Comparison of ENCODE assay signal across 21 cellular contexts in the genomic region with DNA sequence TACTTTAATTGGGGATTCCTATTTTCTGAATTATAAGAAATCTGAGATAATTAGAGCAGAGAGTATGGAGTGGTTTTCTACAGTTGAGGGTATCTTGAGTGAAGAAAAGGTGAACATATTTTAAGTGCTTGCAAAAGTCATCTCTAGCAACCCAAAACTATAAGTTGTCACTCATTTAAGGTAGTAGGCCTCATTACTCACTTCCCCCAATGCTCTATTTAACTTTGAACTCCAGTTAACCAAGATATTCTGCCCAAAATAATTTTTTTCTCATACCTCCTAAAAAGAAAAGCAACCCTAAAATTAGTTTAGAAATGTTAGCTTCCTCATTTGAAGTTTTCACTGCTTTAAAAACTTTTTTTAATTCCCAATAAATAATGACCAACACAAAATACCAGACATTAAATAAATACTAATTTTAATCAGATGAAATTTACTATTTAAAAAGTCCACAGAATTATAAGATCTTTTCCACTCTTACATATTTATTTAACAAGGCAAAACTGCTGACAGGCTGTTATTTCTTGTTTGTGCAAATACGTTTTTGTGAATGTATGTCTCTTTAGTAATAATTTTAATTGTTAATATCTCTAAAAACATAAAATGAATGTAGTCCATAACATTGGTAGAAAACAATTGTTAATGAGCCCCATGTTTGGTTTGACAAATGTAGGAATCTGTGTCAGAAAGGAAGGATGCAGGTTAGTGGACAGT.
"Had no signal": no experiment of that assay in that cellular context is flagged by ENCODE, and none has a peak within 500 bp of the region (broad histone marks: within the 10 kb centered on the region; RNA-seq: fewer than 3 reads in every experiment).

No MANE protein-coding gene starts in this region.

- DNase-seq: activated CD4-positive, alpha-beta T cell treated with anti-CD3 and anti-CD28 coated beads, Interleukin-2, amount 10 ng/mL, durations not matched to agents 24 days and 14 days; activated CD8-positive, alpha-beta T cell treated with anti-CD3 and anti-CD28 coated beads, Interleukin-2, amount 10 ng/mL, durations not matched to agents 7 days and 5 days; activated effector memory CD4-positive, alpha-beta T cell treated with Interleukin-2 at 50 U/mL for 16 hours; activated naive CD4-positive, alpha-beta T cell treated with anti-CD3 and anti-CD28 coated beads, Interleukin-2, amount 50 U/mL, for 16 hours; activated T-cell treated with anti-CD3 and anti-CD28 coated beads, Interleukin-2, amount 50 U/mL, for 4 hours; aorta; brain microvascular endothelial cell; colonic mucosa; erythroblast; heart left ventricle; left ventricle myocardium inferior; mammary epithelial cell; midbrain; sigmoid colon; stimulated activated CD4-positive, alpha-beta T cell treated with anti-CD3 and anti-CD28 coated beads, Interleukin-4, amount 100 ng/mL, for 24 hours; T-helper 9 cell; upper lobe of left lung had no signal

- ATAC-seq: activated CD8-positive, alpha-beta T cell treated with anti-CD3 and anti-CD28 coated beads, Interleukin-2, amount 10 ng/mL, durations not matched to agents 7 days and 5 days; activated T-cell treated with anti-CD3 and anti-CD28 coated beads, Interleukin-2, amount 50 U/mL, for 4 hours; gastroesophageal sphincter; heart left ventricle; stimulated activated memory B cell treated with anti-CD40 and anti-IgM and Interleukin-4, amounts not matched to agents 10 μg/mL and 1 μg/mL and 100 μg/mL, for 72 hours had no signal

- H3K36me3 ChIP-seq: brain microvascular endothelial cell, colonic mucosa, thoracic aorta had no signal

- H3K4me3 ChIP-seq: colonic mucosa, gastroesophageal sphincter, heart left ventricle, left ventricle myocardium inferior, sigmoid colon, thoracic aorta, upper lobe of left lung had no signal

- H3K9me3 ChIP-seq: colonic mucosa, gastroesophageal sphincter, heart left ventricle, left ventricle myocardium inferior, sigmoid colon, thoracic aorta, upper lobe of left lung had no signal

- H3K27me3 ChIP-seq: brain microvascular endothelial cell, colonic mucosa, gastroesophageal sphincter, heart left ventricle, sigmoid colon, upper lobe of left lung had no signal

- H3K27ac ChIP-seq: brain microvascular endothelial cell, colonic mucosa, gastroesophageal sphincter, heart left ventricle, left ventricle myocardium inferior, sigmoid colon, thoracic aorta, upper lobe of left lung had no signal

- FAIRE-seq: endometrium had no signal

- H3K4me1 ChIP-seq: colonic mucosa, gastroesophageal sphincter, heart left ventricle, left ventricle myocardium inferior, sigmoid colon, upper lobe of left lung had no signal
